In the genomic region with DNA sequence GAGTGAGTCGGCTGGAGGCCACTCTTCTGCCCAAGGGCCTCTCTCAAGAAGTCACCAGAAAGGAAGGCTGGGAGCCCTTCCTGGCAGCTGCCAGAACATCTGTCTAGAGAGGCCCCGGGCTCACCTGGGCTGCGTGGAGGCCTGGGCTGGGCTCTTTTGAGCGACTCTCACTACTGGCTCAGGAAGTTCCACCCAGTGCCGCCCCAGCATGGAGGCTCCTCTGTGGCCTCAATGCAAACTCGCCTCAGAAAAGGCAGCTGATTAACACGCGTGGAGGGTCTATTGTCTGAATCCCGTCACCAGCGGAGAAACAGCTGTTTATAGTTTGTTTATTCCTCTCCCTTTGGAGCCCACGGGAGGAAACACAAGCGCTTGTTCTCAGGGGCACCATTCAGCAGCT, we compare ENCODE assay signal across 25 cellular contexts.
"Had no signal": no experiment of that assay in that cellular context is flagged by ENCODE, and none has a peak within 500 bp of the region (broad histone marks: within the 10 kb centered on the region; RNA-seq: fewer than 3 reads in every experiment).

No MANE protein-coding gene starts in this region.

- FAIRE-seq: K562, TTC549 had no signal

- H3K27me3 ChIP-seq: adrenal gland had no signal

- H3K9me3 Mint-ChIP-seq: activated naive CD8-positive, alpha-beta T cell treated with anti-CD3 and anti-CD28 coated beads, Interleukin-2, amount 10 ng/mL, durations not matched to agents 7 days and 5 days; activated T-helper 17 cell treated with anti-CD3 and anti-CD28 coated beads, Interleukin-2, amount 50 U/mL, for 72 hours had no signal

- H3K27ac ChIP-seq: adrenal gland had no signal

- H3K4me3 ChIP-seq: adrenal gland, K562 had no signal

- H3K27ac Mint-ChIP-seq: activated CD8-positive, alpha-beta memory T cell treated with anti-CD3 and anti-CD28 coated beads, Interleukin-2, amount 10 ng/mL, durations not matched to agents 7 days and 5 days; activated naive CD8-positive, alpha-beta T cell treated with anti-CD3 and anti-CD28 coated beads, Interleukin-2, amount 10 ng/mL, durations not matched to agents 7 days and 5 days; activated T-helper 17 cell treated with anti-CD3 and anti-CD28 coated beads, Interleukin-2, amount 50 U/mL, for 72 hours had no signal

- H3K9me3 ChIP-seq: adrenal gland had no signal

- H3K36me3 ChIP-seq: adrenal gland had no signal

- DNase-seq: activated CD4-positive, alpha-beta T cell treated with anti-CD3 and anti-CD28 coated beads, Interleukin-2, amount 50 U/mL, for 1 hour; activated CD4-positive, CD25-positive, alpha-beta regulatory T cell; activated CD8-positive, alpha-beta memory T cell treated with anti-CD3 and anti-CD28 coated beads, Interleukin-2, amount 10 ng/mL, durations not matched to agents 7 days and 5 days; activated gamma-delta T cell; activated naive CD4-positive, alpha-beta T cell treated with anti-CD3 and anti-CD28 coated beads, Interleukin-2, amount 50 U/mL, for 16 hours; activated naive CD8-positive, alpha-beta T cell treated with anti-CD3 and anti-CD28 coated beads, Interleukin-2, amount 10 ng/mL, durations not matched to agents 7 days and 5 days; activated T-cell treated with anti-CD3 and anti-CD28 coated beads, Interleukin-2, amount 50 U/mL, for 48 hours; adrenal gland; anterior cingulate cortex; cerebellar nuclear complex; Karpas-422; NCI-H1105 treated with DMSO at 0.1 percent for 48 hours; NCI-H1436 treated with DMSO at 0.1 percent for 48 hours; NCI-H187; NCI-H2081; NCI-H2171 treated with DMSO at 0.1 percent for 48 hours; NCI-H226; NCI-H526; NCI-H82; SIG-M5; T-helper 2 cell; T1000 had no signal

- ATAC-seq: activated CD8-positive, alpha-beta memory T cell treated with anti-CD3 and anti-CD28 coated beads, Interleukin-2, amount 10 ng/mL, durations not matched to agents 7 days and 5 days; activated T-helper 17 cell treated with anti-CD3 and anti-CD28 coated beads, Interleukin-2, amount 50 U/mL, for 72 hours; K562 had no signal

- H3K27me3 Mint-ChIP-seq: activated CD8-positive, alpha-beta memory T cell treated with anti-CD3 and anti-CD28 coated beads, Interleukin-2, amount 10 ng/mL, durations not matched to agents 7 days and 5 days; activated naive CD8-positive, alpha-beta T cell treated with anti-CD3 and anti-CD28 coated beads, Interleukin-2, amount 10 ng/mL, durations not matched to agents 7 days and 5 days; activated T-helper 17 cell treated with anti-CD3 and anti-CD28 coated beads, Interleukin-2, amount 50 U/mL, for 72 hours had no signal

- H3K4me3 Mint-ChIP-seq: activated CD8-positive, alpha-beta memory T cell treated with anti-CD3 and anti-CD28 coated beads, Interleukin-2, amount 10 ng/mL, durations not matched to agents 7 days and 5 days; activated naive CD8-positive, alpha-beta T cell treated with anti-CD3 and anti-CD28 coated beads, Interleukin-2, amount 10 ng/mL, durations not matched to agents 7 days and 5 days; activated T-helper 17 cell treated with anti-CD3 and anti-CD28 coated beads, Interleukin-2, amount 50 U/mL, for 72 hours had no signal
